8 cellular contexts compared by ENCODE assay signal in genomic region chr1:155125946-155126493, GRCh38. TPM values are rescaled to one million over a fixed set of nuclear protein-coding genes. Genes with fewer than 3 reads are reported as not detected.
DNase-seq lines count a peak whose midpoint lies in the region; ATAC-seq, FAIRE-seq and TF ChIP-seq lines count a peak whose summit lies in the region.

No MANE protein-coding gene starts in this region.

- intact Hi-C loops in kidney (cut with DNase I), result no loop called here

- no peaks in the 10 kb centered on the region for H3K9me3 Mint-ChIP-seq in activated naive CD4-positive, alpha-beta T cell treated with anti-CD3 and anti-CD28 coated beads, Interleukin-2, amount 50 U/mL, for 72 hours

- no peak overlapping the region for H3K27ac Mint-ChIP-seq in activated naive CD4-positive, alpha-beta T cell treated with anti-CD3 and anti-CD28 coated beads, Interleukin-2, amount 50 U/mL, for 72 hours

- H3K9ac ChIP-seq in kidney (ENCODE audit: low read length in 2 of 2) (no peak overlapping the region), stomach smooth muscle (ENCODE audit: low read length in 2 of 2) (peak overlapping the region in 1 of 2 donors; percentile 57)

- peaks cover 0 to 3% of the 10 kb centered on the region in 2 donors for H3K36me3 ChIP-seq in kidney (ENCODE audit: control insufficient read depth in 1 of 2, insufficient read depth in 2 of 2, low read length in 2 of 2)
- no peaks in the 10 kb centered on the region for H3K36me3 ChIP-seq in stomach smooth muscle (ENCODE audit: control insufficient read depth in 2 of 2, insufficient read depth in 2 of 2, low read length in 2 of 2)

- H3K4me3 ChIP-seq in kidney (ENCODE audit: low read length in 2 of 2) (peak overlapping the region; percentile 28 to 99), stomach smooth muscle (ENCODE audit: low read length in 2 of 2) (peak overlapping the region in 1 of 2 donors; percentile 88)

- DNase-seq in NCI-H146 treated with DMSO at 0.1 percent for 48 hours (lab: John Stamatoyannopoulos, UW; ENCODE audit: unreplicated experiment) (peak; percentile 33), cerebellar cortex (ENCODE audit: low spot score) (peak; percentile 66), kidney (peak; percentile 93), amniotic stem cell (lab: John Stamatoyannopoulos, UW) (no peak), NOMO-1 treated with dmso at 0.1 percent for 144 hours (lab: John Stamatoyannopoulos, UW; ENCODE audit: unreplicated experiment) (no peak)
- DNase-seq in activated CD4-positive, CD25-positive, alpha-beta regulatory T cell (lab: John Stamatoyannopoulos, UW), result no peak
- DNase-seq in activated naive CD4-positive, alpha-beta T cell treated with anti-CD3 and anti-CD28 coated beads, Interleukin-2, amount 50 U/mL, for 72 hours (ENCODE audit: low spot score in 2 of 2), result no peak

- H3K27ac ChIP-seq in kidney (ENCODE audit: low read depth in 2 of 2, low read length in 2 of 2) (peak overlapping the region; percentile 80 to 85), stomach smooth muscle (ENCODE audit: low read length) (peak overlapping the region; percentile 53)

- H3K27me3 ChIP-seq in stomach smooth muscle (ENCODE audit: control insufficient read depth in 1 of 2, insufficient read depth in 2 of 2, low read length in 2 of 2), result no peaks in the 10 kb centered on the region

- peaks cover 21% of the 10 kb centered on the region in 2 donors for H3K4me1 ChIP-seq in kidney (ENCODE audit: control insufficient read depth in 1 of 2, insufficient read depth in 1 of 2, low read depth in 1 of 2, low read length in 2 of 2)
- H3K4me1 ChIP-seq in stomach smooth muscle (ENCODE audit: control insufficient read depth, insufficient read depth, low read length), result peaks cover 52% of the 10 kb centered on the region

- no peaks in the 10 kb centered on the region for H3K9me3 ChIP-seq in kidney (ENCODE audit: control insufficient read depth in 1 of 2, low read length in 2 of 2)
- no peaks in the 10 kb centered on the region for H3K9me3 ChIP-seq in stomach smooth muscle (ENCODE audit: control insufficient read depth in 2 of 2, low read length in 2 of 2)

- no peak for ATAC-seq in activated naive CD4-positive, alpha-beta T cell treated with anti-CD3 and anti-CD28 coated beads, Interleukin-2, amount 50 U/mL, for 72 hours

- H3K36me3 Mint-ChIP-seq in activated naive CD4-positive, alpha-beta T cell treated with anti-CD3 and anti-CD28 coated beads, Interleukin-2, amount 50 U/mL, for 72 hours, result no peaks in the 10 kb centered on the region

- TF ChIP-seq CTCF in kidney (IDR thresholded peaks at IDR 0.05; ENCODE audit: borderline replicate concordance, extremely low read depth, insufficient read depth), result no peak

- FAIRE-seq in kidney (lab: Jason Lieb, UNC), result no peak

RNA-seq across cellular contexts. Expression of gene EFNA1, which starts 1.7 kb away (rescaled TPM):
- total RNA-seq in kidney, result 133 TPM
- 61.1 TPM for polyA plus RNA-seq in kidney (ENCODE audit: insufficient read depth, low read depth, low replicate concordance)
- total RNA-seq in activated naive CD4-positive, alpha-beta T cell treated with anti-CD3 and anti-CD28 coated beads, Interleukin-2, amount 50 U/mL, for 72 hours, result 1 to 10 TPM in 1 of 2 donors, under 1 TPM in 1; 0.68 to 1.6 TPM

RNA-seq across cellular contexts. Expression of gene SLC50A1, which starts 9.6 kb away (rescaled TPM):
- total RNA-seq in kidney, result 34.8 TPM
- polyA plus RNA-seq in kidney (ENCODE audit: insufficient read depth, low read depth, low replicate concordance), result 61.8 TPM
- total RNA-seq in activated naive CD4-positive, alpha-beta T cell treated with anti-CD3 and anti-CD28 coated beads, Interleukin-2, amount 50 U/mL, for 72 hours, result 10 to 100 TPM; 47.4 to 49.4 TPM

RNA-seq across cellular contexts. Expression of gene DPM3, which starts 14.3 kb away (rescaled TPM):
- 84.4 TPM for total RNA-seq in kidney
- polyA plus RNA-seq in kidney (ENCODE audit: insufficient read depth, low read depth, low replicate concordance), result 237 TPM
- 10 to 100 TPM; 26.4 to 40.8 TPM for total RNA-seq in activated naive CD4-positive, alpha-beta T cell treated with anti-CD3 and anti-CD28 coated beads, Interleukin-2, amount 50 U/mL, for 72 hours

RNA-seq across cellular contexts. Expression of gene KRTCAP2, which starts 47.1 kb away (rescaled TPM):
- 198 TPM for total RNA-seq in kidney
- polyA plus RNA-seq in kidney (ENCODE audit: insufficient read depth, low read depth, low replicate concordance), result 351 TPM
- total RNA-seq in activated naive CD4-positive, alpha-beta T cell treated with anti-CD3 and anti-CD28 coated beads, Interleukin-2, amount 50 U/mL, for 72 hours, result 100 to 1,000 TPM; 106 to 162 TPM

RNA-seq across cellular contexts. Expression of gene EFNA3, which starts 47.4 kb away (rescaled TPM):
- total RNA-seq in kidney, result 1.7 TPM
- polyA plus RNA-seq in kidney (ENCODE audit: insufficient read depth, low read depth, low replicate concordance), result 1.2 TPM
- 10 to 100 TPM in 1 of 2 donors, 1 to 10 TPM in 1; 1.7 to 12.6 TPM for total RNA-seq in activated naive CD4-positive, alpha-beta T cell treated with anti-CD3 and anti-CD28 coated beads, Interleukin-2, amount 50 U/mL, for 72 hours

Comparison
In these comparisons a context has a peak if more than half of its experiments do, and no peak if none do; other contexts are left out.
1. DNase-seq: peak in NCI-H146 treated with DMSO at 0.1 percent for 48 hours (single experiment), cerebellar cortex (single experiment) and kidney (single experiment); none in amniotic stem cell (single experiment), activated CD4-positive, CD25-positive, alpha-beta regulatory T cell (0 of 4), NOMO-1 treated with dmso at 0.1 percent for 144 hours (single experiment) and activated naive CD4-positive, alpha-beta T cell treated with anti-CD3 and anti-CD28 coated beads, Interleukin-2, amount 50 U/mL, for 72 hours (0 of 2).
2. RNA of gene EFNA1, which starts 1.7 kb away (total RNA-seq): 133 TPM in kidney (single experiment); 0.68 to 1.6 TPM in activated naive CD4-positive, alpha-beta T cell treated with anti-CD3 and anti-CD28 coated beads, Interleukin-2, amount 50 U/mL, for 72 hours; every median in the first group is over 10 times any median in the second.